In genomic region chr10:99859585-99859984, GRCh38 we compare ENCODE assay signal across 12 cellular contexts.
DNase-seq lines count a peak whose midpoint lies in the region; ATAC-seq and TF ChIP-seq lines count a peak whose summit lies in the region.
"Had no signal": no experiment of that assay in that cellular context is flagged by ENCODE, and none has a peak within 500 bp of the region (broad histone marks: within the 10 kb centered on the region; RNA-seq: fewer than 3 reads in every experiment).

No MANE protein-coding gene starts in this region.

- no peaks in the 10 kb centered on the region for H3F3A ChIP-seq in Loucy (ENCODE audit: low read depth)

- H3K27ac Mint-ChIP-seq in activated CD4-positive, alpha-beta T cell treated with anti-CD3 and anti-CD28 coated beads, Interleukin-2, amount 10 ng/mL, durations not matched to agents 24 days and 14 days: no peak overlapping the region
- H3K27ac Mint-ChIP-seq in activated CD4-positive, alpha-beta T cell treated with anti-CD3 and anti-CD28 coated beads, Interleukin-2, amount 10 ng/mL, durations not matched to agents 7 days and 5 days: no peak overlapping the region
- H3K27ac Mint-ChIP-seq: CD8-positive, alpha-beta memory T cell had no signal

- peak overlapping the region; percentile 26 for H3K27ac ChIP-seq in parathyroid adenoma
- H3K27ac ChIP-seq: pancreas, VCaP had no signal

- peaks cover 30% of the 10 kb centered on the region for H3K27me3 Mint-ChIP-seq in activated CD4-positive, alpha-beta T cell treated with anti-CD3 and anti-CD28 coated beads, Interleukin-2, amount 10 ng/mL, durations not matched to agents 24 days and 14 days
- peaks cover 33% of the 10 kb centered on the region for H3K27me3 Mint-ChIP-seq in activated CD4-positive, alpha-beta T cell treated with anti-CD3 and anti-CD28 coated beads, Interleukin-2, amount 10 ng/mL, durations not matched to agents 7 days and 5 days

- no peak overlapping the region for H3K4me3 Mint-ChIP-seq in activated CD4-positive, alpha-beta T cell treated with anti-CD3 and anti-CD28 coated beads, Interleukin-2, amount 10 ng/mL, durations not matched to agents 24 days and 14 days
- no peak overlapping the region for H3K4me3 Mint-ChIP-seq in activated CD4-positive, alpha-beta T cell treated with anti-CD3 and anti-CD28 coated beads, Interleukin-2, amount 10 ng/mL, durations not matched to agents 7 days and 5 days
- H3K4me3 Mint-ChIP-seq: CD8-positive, alpha-beta memory T cell had no signal

- POLR2A ChIA-PET in activated CD4-positive, alpha-beta T cell treated with anti-CD3 and anti-CD28 coated beads, Interleukin-2, amount 10 ng/mL, durations not matched to agents 7 days and 5 days (lab: Charles Lee): interaction anchor here (0.6 to 0.7 kb wide), 2 partner anchors 135 to 147 kb away, joined by 3 to 4 read pairs; no protein-coding TSS in a partner anchor

- H3K9me3 ChIP-seq in Loucy (ENCODE audit: insufficient read depth, low read depth, low read length) (no peaks in the 10 kb centered on the region), parathyroid adenoma (ENCODE audit: control insufficient read depth, low read length) (no peaks in the 10 kb centered on the region)
- H3K9me3 ChIP-seq: pancreas had no signal

- H3K9ac ChIP-seq in Loucy (ENCODE audit: low read depth, low read length, poor library complexity, severe bottlenecking) (no peak overlapping the region), parathyroid adenoma (no peak overlapping the region)

- no peak for ATAC-seq in GM19397 (IDR thresholded peaks at IDR 0.05; ENCODE audit: unreplicated experiment)

- no peaks in the 10 kb centered on the region for H3K4me1 Mint-ChIP-seq in activated CD4-positive, alpha-beta T cell treated with anti-CD3 and anti-CD28 coated beads, Interleukin-2, amount 10 ng/mL, durations not matched to agents 24 days and 14 days
- H3K4me1 Mint-ChIP-seq in activated CD4-positive, alpha-beta T cell treated with anti-CD3 and anti-CD28 coated beads, Interleukin-2, amount 10 ng/mL, durations not matched to agents 7 days and 5 days: no peaks in the 10 kb centered on the region
- H3K4me1 Mint-ChIP-seq: CD8-positive, alpha-beta memory T cell had no signal

- H3K4me2 ChIP-seq in Loucy (ENCODE audit: low read depth, low read length, poor library complexity, severe bottlenecking) (no peak overlapping the region), parathyroid adenoma (ENCODE audit: low read length) (no peak overlapping the region)

- intact Hi-C loops in activated CD4-positive, alpha-beta T cell treated with anti-CD3 and anti-CD28 coated beads, Interleukin-2, amount 10 ng/mL, durations not matched to agents 24 days and 14 days (cut with micrococcal nuclease): no loop called here

- no peaks in the 10 kb centered on the region for H3K9me3 Mint-ChIP-seq in activated CD4-positive, alpha-beta T cell treated with anti-CD3 and anti-CD28 coated beads, Interleukin-2, amount 10 ng/mL, durations not matched to agents 24 days and 14 days
- no peaks in the 10 kb centered on the region for H3K9me3 Mint-ChIP-seq in activated CD4-positive, alpha-beta T cell treated with anti-CD3 and anti-CD28 coated beads, Interleukin-2, amount 10 ng/mL, durations not matched to agents 7 days and 5 days

- H2AFZ ChIP-seq in Loucy (ENCODE audit: low read length) (no peak overlapping the region), parathyroid adenoma (peak overlapping the region; percentile 67)

- no peaks in the 10 kb centered on the region for H3K4me1 ChIP-seq in Loucy (ENCODE audit: insufficient read depth, low read length, poor library complexity, severe bottlenecking)
- peaks cover 16% of the 10 kb centered on the region for H3K4me1 ChIP-seq in parathyroid adenoma
- H3K4me1 ChIP-seq: pancreas had no signal

- no peaks in the 10 kb centered on the region for H3K9me2 ChIP-seq in Loucy (replicated peaks; ENCODE audit: low read depth, low read length)

- H3K27me3 ChIP-seq in Loucy (ENCODE audit: insufficient read depth, low read length, poor library complexity, severe bottlenecking) (no peaks in the 10 kb centered on the region), parathyroid adenoma (ENCODE audit: control insufficient read depth, insufficient read depth, low read length) (no peaks in the 10 kb centered on the region)
- H3K27me3 ChIP-seq: pancreas had no signal

- CTCF ChIA-PET in activated CD4-positive, alpha-beta T cell treated with anti-CD3 and anti-CD28 coated beads, Interleukin-2, amount 10 ng/mL, durations not matched to agents 7 days and 5 days (lab: Charles Lee): interaction anchor here (0.6 to 1.5 kb wide), 7 partner anchors 11 to 202 kb away, joined by 3 to 8 read pairs (median 4); no protein-coding TSS in a partner anchor

- H3K79me2 ChIP-seq in Loucy (ENCODE audit: insufficient read depth, low read length) (no peaks in the 10 kb centered on the region), parathyroid adenoma (no peaks in the 10 kb centered on the region)

- TF ChIP-seq CTCF in Loucy (conservative IDR thresholded peaks at IDR 0.05; ENCODE audit: low read length) (peak; percentile 78), cardiac fibroblast (IDR thresholded peaks at IDR 0.05; ENCODE audit: low read depth, low read length) (peak; percentile 43), parathyroid adenoma (IDR thresholded peaks at IDR 0.05) (peak; percentile 50)

- no peaks in the 10 kb centered on the region for H4K20me1 ChIP-seq in Loucy (ENCODE audit: insufficient read depth, low read length, poor library complexity, severe bottlenecking)

- no peaks in the 10 kb centered on the region for H3K36me3 ChIP-seq in Loucy (ENCODE audit: insufficient read depth, low read length)
- H3K36me3 ChIP-seq in parathyroid adenoma (ENCODE audit: control insufficient read depth, insufficient read depth, low read length): no peaks in the 10 kb centered on the region
- H3K36me3 ChIP-seq: pancreas had no signal

- DNase-seq in activated CD4-positive, alpha-beta T cell treated with anti-CD3 and anti-CD28 coated beads, Interleukin-2, amount 10 ng/mL, durations not matched to agents 24 days and 14 days: peak; percentile 53
- DNase-seq in activated CD4-positive, alpha-beta T cell treated with anti-CD3 and anti-CD28 coated beads, Interleukin-2, amount 10 ng/mL, durations not matched to agents 7 days and 5 days: no peak
- no peak for DNase-seq in cardiac fibroblast (ENCODE audit: low read depth in 2 of 2)
- no peak for DNase-seq in stimulated activated CD4-positive, alpha-beta T cell treated with anti-CD3 and anti-CD28 coated beads, Interleukin-4, amount 100 ng/mL, for 24 hours
- DNase-seq in NCI-H2029 treated with DMSO at 0.1 percent for 48 hours (lab: John Stamatoyannopoulos, UW): no peak
- DNase-seq: CD8-positive, alpha-beta memory T cell; NCI-H226; pancreas had no signal

- H3K36me3 Mint-ChIP-seq in activated CD4-positive, alpha-beta T cell treated with anti-CD3 and anti-CD28 coated beads, Interleukin-2, amount 10 ng/mL, durations not matched to agents 24 days and 14 days (ENCODE audit: low read depth): no peaks in the 10 kb centered on the region
- no peaks in the 10 kb centered on the region for H3K36me3 Mint-ChIP-seq in activated CD4-positive, alpha-beta T cell treated with anti-CD3 and anti-CD28 coated beads, Interleukin-2, amount 10 ng/mL, durations not matched to agents 7 days and 5 days (ENCODE audit: low read depth)
- H3K36me3 Mint-ChIP-seq: CD8-positive, alpha-beta memory T cell had no signal

- H3K4me3 ChIP-seq in Loucy (ENCODE audit: low read length, poor library complexity, severe bottlenecking): no peak overlapping the region
- H3K4me3 ChIP-seq in cardiac fibroblast (replicated peaks in 1 of 2; ENCODE audit: low read depth in 2 of 2, low read length in 2 of 2): no peak overlapping the region
- no peak overlapping the region for H3K4me3 ChIP-seq in parathyroid adenoma (ENCODE audit: low read depth, low read length)
- H3K4me3 ChIP-seq: pancreas had no signal
